8 cellular contexts compared by ENCODE assay signal in genomic region chr16:2519711-2520080, GRCh38. TPM values are rescaled to one million over a fixed set of nuclear protein-coding genes. Genes with fewer than 3 reads are reported as not detected.
DNase-seq lines count a peak whose midpoint lies in the region; ATAC-seq, FAIRE-seq and TF ChIP-seq lines count a peak whose summit lies in the region.

No MANE protein-coding gene starts in this region.

- H3K36me3 Mint-ChIP-seq in naive thymus-derived CD8-positive, alpha-beta T cell = peaks cover 0 to 36% (median 0%) of the 10 kb centered on the region in 3 donors

- DNase-seq in Jurkat, Clone E6-1 (ENCODE audit: low read depth, low spot score) = no peak
- no peak for DNase-seq in choroid plexus epithelial cell (ENCODE audit: low read depth)
- no peak for DNase-seq in naive thymus-derived CD8-positive, alpha-beta T cell
- no peak for DNase-seq in NCI-H2107 treated with DMSO at 0.1 percent for 48 hours (lab: John Stamatoyannopoulos, UW; ENCODE audit: unreplicated experiment)
- no peak for DNase-seq in frontal cortex (ENCODE audit: low spot score in 2 of 2)
- no peak for DNase-seq in putamen (ENCODE audit: low spot score)

- FAIRE-seq in frontal cortex (lab: Jason Lieb, UNC) = no peak

- H3K9me3 Mint-ChIP-seq in naive thymus-derived CD8-positive, alpha-beta T cell = no peaks in the 10 kb centered on the region

- POLR2A ChIA-PET in naive thymus-derived CD8-positive, alpha-beta T cell (lab: Charles Lee) = interaction anchor here (0.8 to 4.1 kb wide), 6 partner anchors 9 to 364 kb away, joined by 3 to 98 read pairs (median 6); partner anchors contain the start of genes CEMP1, MLST8, PDPK1 and TBC1D24

- H3K4me3 ChIP-seq in Jurkat, Clone E6-1 (ENCODE audit: low read length) = peak overlapping the region; percentile 31
- peak overlapping the region; percentile 40 for H3K4me3 ChIP-seq in choroid plexus epithelial cell (ENCODE audit: low read depth, low read length)

- H3K4me3 Mint-ChIP-seq in naive thymus-derived CD8-positive, alpha-beta T cell = peak overlapping the region; percentile 67 to 96 (median 80)

- peak overlapping the region; percentile 92 for H3K27ac ChIP-seq in 22Rv1

- H3K27me3 Mint-ChIP-seq in naive thymus-derived CD8-positive, alpha-beta T cell = peaks cover 0 to 5% (median 0%) of the 10 kb centered on the region in 5 donors

- H3K27ac Mint-ChIP-seq in naive thymus-derived CD8-positive, alpha-beta T cell = peak overlapping the region; percentile 91 to 98 (median 96)

- no peak for ATAC-seq in naive thymus-derived CD8-positive, alpha-beta T cell
- no peak for ATAC-seq in HG02970 (IDR thresholded peaks at IDR 0.05; ENCODE audit: low FRiP score, unreplicated experiment)

- TF ChIP-seq CTCF in 22Rv1 (IDR thresholded peaks at IDR 0.05) (no peak), choroid plexus epithelial cell (conservative IDR thresholded peaks at IDR 0.05; ENCODE audit: low read depth, low read length) (no peak)

- H3K4me1 Mint-ChIP-seq in naive thymus-derived CD8-positive, alpha-beta T cell = peaks cover 35 to 76% (median 69%) of the 10 kb centered on the region in 4 donors

RNA-seq across cellular contexts. Expression of gene AMDHD2, which starts 0.5 kb away (rescaled TPM):
- polyA plus RNA-seq in Jurkat, Clone E6-1 (2012; ENCODE audit: insufficient read depth, insufficient read length) = 33.6 TPM
- 100 to 1,000 TPM; 103 to 107 TPM for total RNA-seq in naive thymus-derived CD8-positive, alpha-beta T cell
- 10 to 100 TPM; 15.2 to 17.4 (median 16.4) TPM for polyA plus RNA-seq in naive thymus-derived CD8-positive, alpha-beta T cell
- 11.4 TPM for total RNA-seq in frontal cortex

RNA-seq across cellular contexts. Expression of gene ATP6V0C, which starts 5.9 kb away (rescaled TPM):
- 139 TPM for polyA plus RNA-seq in Jurkat, Clone E6-1 (2012; ENCODE audit: insufficient read depth, insufficient read length)
- total RNA-seq in naive thymus-derived CD8-positive, alpha-beta T cell = 100 to 1,000 TPM; 116 to 123 TPM
- 10 to 100 TPM; 74.9 to 84.9 (median 77.6) TPM for polyA plus RNA-seq in naive thymus-derived CD8-positive, alpha-beta T cell
- total RNA-seq in frontal cortex = 10.6 TPM

RNA-seq across cellular contexts. Expression of gene CEMP1, which starts 11.5 kb away (rescaled TPM):
- polyA plus RNA-seq in Jurkat, Clone E6-1 (2012; ENCODE audit: insufficient read depth, insufficient read length) = 5.9 TPM
- 1 to 10 TPM; 1.6 to 2.1 TPM for total RNA-seq in naive thymus-derived CD8-positive, alpha-beta T cell
- polyA plus RNA-seq in naive thymus-derived CD8-positive, alpha-beta T cell = 1 to 10 TPM in 2 of 3 donors, under 1 TPM in 1; 0.81 to 6.0 (median 2.8) TPM
- total RNA-seq in frontal cortex = 0.41 TPM

RNA-seq across cellular contexts. Expression of gene PDPK1, which starts 18.1 kb away (rescaled TPM):
- 28.8 TPM for polyA plus RNA-seq in Jurkat, Clone E6-1 (2012; ENCODE audit: insufficient read depth, insufficient read length)
- total RNA-seq in naive thymus-derived CD8-positive, alpha-beta T cell = 10 to 100 TPM; 66.1 to 69.7 TPM
- 10 to 100 TPM; 27.1 to 44.7 (median 28.6) TPM for polyA plus RNA-seq in naive thymus-derived CD8-positive, alpha-beta T cell
- total RNA-seq in frontal cortex = 28.5 TPM

RNA-seq across cellular contexts. Expression of gene TBC1D24, which starts 44.8 kb away (rescaled TPM):
- polyA plus RNA-seq in Jurkat, Clone E6-1 (2012; ENCODE audit: insufficient read depth, insufficient read length) = 6.2 TPM
- total RNA-seq in naive thymus-derived CD8-positive, alpha-beta T cell = 10 to 100 TPM; 13.4 to 17.3 TPM
- 1 to 10 TPM; 2.6 to 3.0 (median 2.6) TPM for polyA plus RNA-seq in naive thymus-derived CD8-positive, alpha-beta T cell
- 24.5 TPM for total RNA-seq in frontal cortex

Comparison
In these comparisons a context has a peak if more than half of its experiments do, and no peak if none do; other contexts are left out.
1. RNA of gene ATP6V0C, which starts 5.9 kb away (total RNA-seq): 116 to 123 TPM in naive thymus-derived CD8-positive, alpha-beta T cell; 10.6 TPM in frontal cortex (single experiment); every median in the first group is over 10 times any median in the second.